20 cellular contexts compared by ENCODE assay signal in the genomic region with DNA sequence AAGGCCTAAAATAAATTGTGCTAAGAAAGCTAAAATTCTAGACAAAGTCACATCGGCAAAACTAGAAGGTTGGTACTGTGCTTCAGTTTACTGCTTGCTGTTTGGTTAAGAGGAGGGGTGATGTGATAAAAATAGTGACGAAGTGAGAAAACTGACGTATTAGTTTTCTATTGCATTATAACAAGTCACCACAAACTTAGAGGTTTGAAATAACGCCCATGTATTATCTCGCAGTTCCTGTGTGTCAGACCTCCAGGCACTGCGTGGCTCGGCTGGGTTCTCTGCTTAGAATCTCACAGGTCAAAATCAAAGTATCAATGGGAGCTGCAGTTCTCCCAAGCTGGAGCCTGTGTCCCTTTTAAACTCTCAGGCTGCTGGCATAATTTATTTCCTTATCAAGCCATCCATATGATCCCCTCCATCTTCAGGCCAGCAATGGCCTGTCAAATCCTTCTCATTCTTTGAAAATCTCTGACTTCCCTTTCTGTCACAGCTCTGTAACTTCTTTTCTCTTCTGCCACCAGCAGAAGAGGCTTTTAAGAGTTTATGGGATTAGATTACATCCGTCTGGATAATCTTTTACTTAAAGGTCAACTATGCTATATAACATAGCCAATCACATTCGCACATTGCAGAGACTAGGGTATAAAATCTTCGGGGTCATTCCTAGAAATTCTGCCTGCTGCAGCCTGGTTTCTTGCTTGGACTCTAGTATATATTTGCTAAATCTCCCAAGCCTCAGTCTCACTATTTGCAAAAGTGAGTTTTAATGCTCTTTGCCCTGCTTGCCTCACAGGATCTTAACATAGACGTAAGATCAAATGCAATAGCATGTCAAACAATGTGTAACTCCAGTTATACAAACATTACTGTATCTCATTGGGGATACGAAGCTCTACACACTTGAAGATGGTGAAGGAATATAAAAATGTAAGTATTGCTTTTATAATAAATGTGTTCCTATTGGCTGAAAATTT.
DNase-seq lines count a peak whose midpoint lies in the region; ATAC-seq and TF ChIP-seq lines count a peak whose summit lies in the region.
"Had no signal": no experiment of that assay in that cellular context is flagged by ENCODE, and none has a peak within 500 bp of the region (broad histone marks: within the 10 kb centered on the region; RNA-seq: fewer than 3 reads in every experiment).

No MANE protein-coding gene starts in this region.

- no peak overlapping the region for H3K9ac ChIP-seq in KMS-11
- H3K9ac ChIP-seq: BLaER1 had no signal

- TF ChIP-seq CTCF in KMS-11 (conservative IDR thresholded peaks at IDR 0.05; ENCODE audit: low read depth, low read length) (no peak), nephron progenitor cell (IDR thresholded peaks at IDR 0.05) (no peak)

- H4K20me1 ChIP-seq in KMS-11 (ENCODE audit: insufficient read depth): no peaks in the 10 kb centered on the region
- H4K20me1 ChIP-seq: BLaER1 had no signal

- peak; percentile 46 for ATAC-seq in central memory CD8-positive, alpha-beta T cell (replicated peaks; ENCODE audit: extremely low read depth, poor library complexity, severe bottlenecking)
- ATAC-seq in left lobe of liver: peak; percentile 59
- no peak for ATAC-seq in HG03378 (IDR thresholded peaks at IDR 0.05; ENCODE audit: unreplicated experiment)
- ATAC-seq in GM19324 (IDR thresholded peaks at IDR 0.05; ENCODE audit: low FRiP score, unreplicated experiment): no peak
- ATAC-seq: CD8-positive, alpha-beta T cell had no signal

- H3K4me1 Mint-ChIP-seq in central memory CD8-positive, alpha-beta T cell: no peaks in the 10 kb centered on the region
- H3K4me1 Mint-ChIP-seq in nephron progenitor cell: peaks cover 35% of the 10 kb centered on the region

- no peaks in the 10 kb centered on the region for H3K36me3 Mint-ChIP-seq in central memory CD8-positive, alpha-beta T cell (ENCODE audit: insufficient read depth)
- H3K36me3 Mint-ChIP-seq in nephron progenitor cell (ENCODE audit: low read depth): no peaks in the 10 kb centered on the region
- H3K36me3 Mint-ChIP-seq: CD8-positive, alpha-beta T cell had no signal

- H2AFZ ChIP-seq in KMS-11 (ENCODE audit: low read depth): no peak overlapping the region

- H3K27ac ChIP-seq in KMS-11: no peak overlapping the region
- H3K27ac ChIP-seq: BLaER1, RWPE1 had no signal

- DNase-seq in central memory CD8-positive, alpha-beta T cell (ENCODE audit: low spot score in 2 of 2): no peak
- no peak for DNase-seq in left lobe of liver (ENCODE audit: low spot score)
- no peak for DNase-seq in nephron progenitor cell
- no peak for DNase-seq in middle frontal gyrus (ENCODE audit: extremely low spot score, low spot score)
- no peak for DNase-seq in activated naive CD4-positive, alpha-beta T cell treated with Interleukin-2 at 50 U/mL for 16 hours
- DNase-seq: CD8-positive, alpha-beta T cell; DMS79; Karpas-422; MG63; NCI-H1092 treated with DMSO at 0.1 percent for 48 hours; NCI-H2107; NCI-H226; NCI-H526 had no signal

- H3K4me3 Mint-ChIP-seq in central memory CD8-positive, alpha-beta T cell: no peak overlapping the region
- no peak overlapping the region for H3K4me3 Mint-ChIP-seq in nephron progenitor cell
- H3K4me3 Mint-ChIP-seq: CD8-positive, alpha-beta T cell had no signal

- no peaks in the 10 kb centered on the region for H3K27me3 ChIP-seq in KMS-11 (ENCODE audit: insufficient read depth, low read depth)
- H3K27me3 ChIP-seq: BLaER1, MG63, SJSA1 had no signal

- H3K9me3 Mint-ChIP-seq in central memory CD8-positive, alpha-beta T cell: no peaks in the 10 kb centered on the region
- no peaks in the 10 kb centered on the region for H3K9me3 Mint-ChIP-seq in nephron progenitor cell
- H3K9me3 Mint-ChIP-seq: CD8-positive, alpha-beta T cell had no signal

- no peak overlapping the region for H3K27ac Mint-ChIP-seq in central memory CD8-positive, alpha-beta T cell (ENCODE audit: low read depth)
- H3K27ac Mint-ChIP-seq in nephron progenitor cell: peak overlapping the region; percentile 70
- H3K27ac Mint-ChIP-seq: CD8-positive, alpha-beta T cell had no signal

- no peaks in the 10 kb centered on the region for H3K36me3 ChIP-seq in KMS-11 (ENCODE audit: insufficient read depth)
- H3K36me3 ChIP-seq: BLaER1, HAP-1, MG63, SJSA1 had no signal

- peak overlapping the region; percentile 33 for H3K4me2 ChIP-seq in KMS-11
- H3K4me2 ChIP-seq: BLaER1 had no signal

- no peaks in the 10 kb centered on the region for H3K79me2 ChIP-seq in KMS-11 (ENCODE audit: insufficient read depth, low read depth)

- peaks cover 64% of the 10 kb centered on the region for H3K4me1 ChIP-seq in KMS-11 (ENCODE audit: low read depth, poor library complexity, severe bottlenecking)
- H3K4me1 ChIP-seq: BLaER1, HAP-1 had no signal

- H3K27me3 Mint-ChIP-seq in central memory CD8-positive, alpha-beta T cell: no peaks in the 10 kb centered on the region
- no peaks in the 10 kb centered on the region for H3K27me3 Mint-ChIP-seq in nephron progenitor cell (ENCODE audit: low read depth, poor library complexity)

- no peak overlapping the region for H3K4me3 ChIP-seq in KMS-11 (IDR thresholded peaks at IDR 0.05; ENCODE audit: insufficient read depth, low read depth, low read length)
- H3K4me3 ChIP-seq: BLaER1, HAP-1, MG63, SJSA1 had no signal

Comparison
In these comparisons a context has a peak if more than half of its experiments do, and no peak if none do; other contexts are left out.
1. ATAC-seq: peak in central memory CD8-positive, alpha-beta T cell (single experiment) and left lobe of liver (single experiment); none in HG03378 (single experiment) and GM19324 (single experiment).